Comparison of ENCODE assay signal across 8 cellular contexts in genomic region chr17:46224864-46225263, GRCh38. TPM values are rescaled to one million over a fixed set of nuclear protein-coding genes. Genes with fewer than 3 reads are reported as not detected.
DNase-seq lines count a peak whose midpoint lies in the region; ATAC-seq, FAIRE-seq and TF ChIP-seq lines count a peak whose summit lies in the region.
"Not testable (repeated sequence)": the region's sequence is repeated elsewhere in the genome, so short reads cannot be mapped to it uniquely, and the experiment has no call there.

No MANE protein-coding gene starts in this region.

- intact Hi-C loops in Right ventricle myocardium inferior (cut with DNase I) = not testable (repeated sequence)
- intact Hi-C loops in naive thymus-derived CD4-positive, alpha-beta T cell (cut with micrococcal nuclease) = loop anchor here in 1 of 2 donors (1.0 kb wide), 1 partner anchor 32 kb away; the partner anchor contains the start of gene KANSL1

- not testable (repeated sequence) for H3K4me1 ChIP-seq in astrocyte (ENCODE audit: insufficient read depth, low read length); naive thymus-derived CD4-positive, alpha-beta T cell (ENCODE audit: control insufficient read depth in 2 of 2, insufficient read depth in 2 of 2, low read length in 2 of 2); suprapubic skin

- H3K9me3 Mint-ChIP-seq in astrocyte (ENCODE audit: unreplicated experiment); naive thymus-derived CD4-positive, alpha-beta T cell: not testable (repeated sequence)

- H4K20me1 ChIP-seq in astrocyte (ENCODE audit: insufficient read depth, low read length) = not testable (repeated sequence)

- not testable (repeated sequence) for H3K27me3 ChIP-seq in GM06990 (replicated peaks; ENCODE audit: control insufficient read depth, insufficient read depth, low read length); astrocyte (ENCODE audit: insufficient read depth, low read length); naive thymus-derived CD4-positive, alpha-beta T cell (ENCODE audit: control insufficient read depth in 2 of 2, insufficient read depth in 2 of 2, low read length in 2 of 2); suprapubic skin

- H3K4me3 Mint-ChIP-seq in astrocyte (ENCODE audit: unreplicated experiment) = peak overlapping the region; percentile 93
- H3K4me3 Mint-ChIP-seq in naive thymus-derived CD4-positive, alpha-beta T cell = peak overlapping the region in 9 of 10 donors; percentile 88 to 98 (median 94)

- POLR2A ChIA-PET in RWPE1 (lab: Yijun Ruan, JAX; ENCODE audit: low non-redundant PET); naive thymus-derived CD4-positive, alpha-beta T cell (lab: Charles Lee): not testable (repeated sequence)

- not testable (repeated sequence) for H3K27ac Mint-ChIP-seq in astrocyte (ENCODE audit: unreplicated experiment)
- H3K27ac Mint-ChIP-seq in naive thymus-derived CD4-positive, alpha-beta T cell = peak overlapping the region in 6 of 9 donors; percentile 60 to 92 (median 82)

- not testable (repeated sequence) for H3K79me2 ChIP-seq in astrocyte (ENCODE audit: insufficient read depth, low read length)

- TF ChIP-seq EP300 in suprapubic skin (IDR thresholded peaks at IDR 0.05) = not testable (repeated sequence)

- H3K36me3 Mint-ChIP-seq in astrocyte (ENCODE audit: low read depth, unreplicated experiment); naive thymus-derived CD4-positive, alpha-beta T cell: not testable (repeated sequence)

- not testable (repeated sequence) for TF ChIP-seq POLR2A in suprapubic skin (IDR thresholded peaks at IDR 0.05)

- H2AFZ ChIP-seq in astrocyte (ENCODE audit: low read depth, low read length) = peak overlapping the region; percentile 74

- H3K4me2 ChIP-seq in astrocyte (ENCODE audit: low read length) = peak overlapping the region; percentile 33

- not testable (repeated sequence) for FAIRE-seq in astrocyte (lab: Jason Lieb, UNC)

- not testable (repeated sequence) for TF ChIP-seq CTCF in GM06990 (IDR thresholded peaks at IDR 0.05; ENCODE audit: insufficient read depth, low read length, poor library complexity, severe bottlenecking); RWPE1 (conservative IDR thresholded peaks at IDR 0.05; ENCODE audit: low read depth); astrocyte (IDR thresholded peaks at IDR 0.05; ENCODE audit: insufficient read depth, low read depth, low read length); suprapubic skin (IDR thresholded peaks at IDR 0.05)

- peak overlapping the region; percentile 63 for H3K9ac ChIP-seq in astrocyte (ENCODE audit: low read length)

- not testable (repeated sequence) for H3K4me1 Mint-ChIP-seq in astrocyte (ENCODE audit: low read depth, unreplicated experiment)
- peaks cover 0 to 17% (median 12%) of the 10 kb centered on the region in 7 donors for H3K4me1 Mint-ChIP-seq in naive thymus-derived CD4-positive, alpha-beta T cell

- DNase-seq in GM06990 (ENCODE audit: extremely low read depth, insufficient read length) = peak; percentile 19
- not testable (repeated sequence) for DNase-seq in RWPE1 (ENCODE audit: low spot score); astrocyte (ENCODE audit: low read depth); Right ventricle myocardium inferior (ENCODE audit: missing footprints); naive thymus-derived CD4-positive, alpha-beta T cell; suprapubic skin (ENCODE audit: low spot score in 2 of 2)

- not testable (repeated sequence) for H3K9me3 ChIP-seq in astrocyte (ENCODE audit: insufficient read depth, low read depth, low read length); naive thymus-derived CD4-positive, alpha-beta T cell (ENCODE audit: control insufficient read depth in 2 of 3, low read length in 3 of 3); suprapubic skin

- H3K4me3 ChIP-seq in GM06990 (replicated peaks; ENCODE audit: low read depth, low read length) = peak overlapping the region; percentile 68
- peak overlapping the region; percentile 51 for H3K4me3 ChIP-seq in astrocyte (ENCODE audit: insufficient read depth, low read depth, low read length)
- peak overlapping the region; percentile 69 for H3K4me3 ChIP-seq in naive thymus-derived CD4-positive, alpha-beta T cell (ENCODE audit: low read length)
- H3K4me3 ChIP-seq in suprapubic skin = peak overlapping the region; percentile 72

- ATAC-seq in GM21529 (IDR thresholded peaks at IDR 0.05; ENCODE audit: unreplicated experiment) = peak; percentile 37
- ATAC-seq in HG03159 (IDR thresholded peaks at IDR 0.05; ENCODE audit: unreplicated experiment) = peak; percentile 45
- peak; percentile 30 for ATAC-seq in Right ventricle myocardium inferior
- ATAC-seq in naive thymus-derived CD4-positive, alpha-beta T cell = peak; percentile 51

- not testable (repeated sequence) for H3K36me3 ChIP-seq in GM06990 (ENCODE audit: control insufficient read depth, insufficient read depth, low read length); astrocyte (ENCODE audit: insufficient read depth, low read length); naive thymus-derived CD4-positive, alpha-beta T cell (ENCODE audit: control insufficient read depth in 2 of 3, insufficient read depth in 3 of 3, low read length in 3 of 3); suprapubic skin

- CTCF ChIA-PET in RWPE1 (lab: Yijun Ruan, JAX); naive thymus-derived CD4-positive, alpha-beta T cell (lab: Charles Lee): not testable (repeated sequence)

- no CpG with 5 or more reads among the region's 54 CpGs for WGBS in suprapubic skin

- peak overlapping the region; percentile 61 for H3K27ac ChIP-seq in RWPE1
- H3K27ac ChIP-seq in astrocyte (ENCODE audit: low read depth, low read length) = not testable (repeated sequence)
- peak overlapping the region; percentile 67 for H3K27ac ChIP-seq in naive thymus-derived CD4-positive, alpha-beta T cell (ENCODE audit: low read depth, low read length)
- H3K27ac ChIP-seq in suprapubic skin = peak overlapping the region; percentile 70

- H3K27me3 Mint-ChIP-seq in astrocyte (ENCODE audit: low read depth, unreplicated experiment); naive thymus-derived CD4-positive, alpha-beta T cell: not testable (repeated sequence)

RNA-seq across cellular contexts. Expression of gene KANSL1, which starts 31.6 kb away (rescaled TPM):
- total RNA-seq in astrocyte (97.1 and 99.8 TPM in 2 replicates), Right ventricle myocardium inferior (27.9 TPM), suprapubic skin (100 to 1,000 TPM in 1 of 4 donors, 10 to 100 TPM in 3; 68.2 to 187 (median 79.0) TPM)
- 100 to 1,000 TPM; 121 to 230 (median 202) TPM for total RNA-seq in naive thymus-derived CD4-positive, alpha-beta T cell
- 10 to 100 TPM; 17.4 to 24.0 TPM for polyA plus RNA-seq in naive thymus-derived CD4-positive, alpha-beta T cell
